ENCODE assay signal across 1 cellular context in the genomic region with DNA sequence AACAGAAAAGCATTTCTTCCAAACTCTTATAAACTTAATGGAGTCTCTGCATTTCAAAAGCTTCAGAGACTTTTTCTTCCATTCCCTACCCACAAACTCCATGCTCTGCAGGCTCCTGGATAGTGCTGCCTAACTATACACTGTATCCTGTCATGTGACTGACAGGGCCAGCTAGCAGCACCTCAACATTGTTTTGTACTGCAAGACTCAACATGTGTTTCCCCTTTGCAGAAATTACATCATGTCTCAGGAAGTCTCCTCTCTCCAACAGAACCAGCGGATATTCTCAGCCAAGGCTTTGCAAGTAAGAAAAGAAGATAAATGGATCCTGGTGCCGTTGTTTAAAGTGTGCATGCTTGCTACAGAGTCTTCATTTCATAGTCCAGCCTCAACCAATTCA.
TF ChIP-seq lines count a peak whose summit lies in the region.

No MANE protein-coding gene starts in this region.

TF ChIP-seq in PFSK-1, 5 proteins besides CTCF, POLR2A, EP300 and RAD21 (continued from another document):
- TF ChIP-seq, protein P1, sequence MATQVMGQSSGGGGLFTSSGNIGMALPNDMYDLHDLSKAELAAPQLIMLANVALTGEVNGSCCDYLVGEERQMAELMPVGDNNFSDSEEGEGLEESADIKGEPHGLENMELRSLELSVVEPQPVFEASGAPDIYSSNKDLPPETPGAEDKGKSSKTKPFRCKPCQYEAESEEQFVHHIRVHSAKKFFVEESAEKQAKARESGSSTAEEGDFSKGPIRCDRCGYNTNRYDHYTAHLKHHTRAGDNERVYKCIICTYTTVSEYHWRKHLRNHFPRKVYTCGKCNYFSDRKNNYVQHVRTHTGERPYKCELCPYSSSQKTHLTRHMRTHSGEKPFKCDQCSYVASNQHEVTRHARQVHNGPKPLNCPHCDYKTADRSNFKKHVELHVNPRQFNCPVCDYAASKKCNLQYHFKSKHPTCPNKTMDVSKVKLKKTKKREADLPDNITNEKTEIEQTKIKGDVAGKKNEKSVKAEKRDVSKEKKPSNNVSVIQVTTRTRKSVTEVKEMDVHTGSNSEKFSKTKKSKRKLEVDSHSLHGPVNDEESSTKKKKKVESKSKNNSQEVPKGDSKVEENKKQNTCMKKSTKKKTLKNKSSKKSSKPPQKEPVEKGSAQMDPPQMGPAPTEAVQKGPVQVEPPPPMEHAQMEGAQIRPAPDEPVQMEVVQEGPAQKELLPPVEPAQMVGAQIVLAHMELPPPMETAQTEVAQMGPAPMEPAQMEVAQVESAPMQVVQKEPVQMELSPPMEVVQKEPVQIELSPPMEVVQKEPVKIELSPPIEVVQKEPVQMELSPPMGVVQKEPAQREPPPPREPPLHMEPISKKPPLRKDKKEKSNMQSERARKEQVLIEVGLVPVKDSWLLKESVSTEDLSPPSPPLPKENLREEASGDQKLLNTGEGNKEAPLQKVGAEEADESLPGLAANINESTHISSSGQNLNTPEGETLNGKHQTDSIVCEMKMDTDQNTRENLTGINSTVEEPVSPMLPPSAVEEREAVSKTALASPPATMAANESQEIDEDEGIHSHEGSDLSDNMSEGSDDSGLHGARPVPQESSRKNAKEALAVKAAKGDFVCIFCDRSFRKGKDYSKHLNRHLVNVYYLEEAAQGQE (IDR thresholded peaks at IDR 0.05; ENCODE audit: insufficient read depth in 1 of 2, low read depth in 2 of 2, low read length in 2 of 2), result peak in 1 of 2 experiments; percentile 49; a peak in 1 of 4 replicates
TF ChIP-seq in PFSK-1: peak in this region for 3.
